ENCODE assay signal across 10 cellular contexts in the genomic region with DNA sequence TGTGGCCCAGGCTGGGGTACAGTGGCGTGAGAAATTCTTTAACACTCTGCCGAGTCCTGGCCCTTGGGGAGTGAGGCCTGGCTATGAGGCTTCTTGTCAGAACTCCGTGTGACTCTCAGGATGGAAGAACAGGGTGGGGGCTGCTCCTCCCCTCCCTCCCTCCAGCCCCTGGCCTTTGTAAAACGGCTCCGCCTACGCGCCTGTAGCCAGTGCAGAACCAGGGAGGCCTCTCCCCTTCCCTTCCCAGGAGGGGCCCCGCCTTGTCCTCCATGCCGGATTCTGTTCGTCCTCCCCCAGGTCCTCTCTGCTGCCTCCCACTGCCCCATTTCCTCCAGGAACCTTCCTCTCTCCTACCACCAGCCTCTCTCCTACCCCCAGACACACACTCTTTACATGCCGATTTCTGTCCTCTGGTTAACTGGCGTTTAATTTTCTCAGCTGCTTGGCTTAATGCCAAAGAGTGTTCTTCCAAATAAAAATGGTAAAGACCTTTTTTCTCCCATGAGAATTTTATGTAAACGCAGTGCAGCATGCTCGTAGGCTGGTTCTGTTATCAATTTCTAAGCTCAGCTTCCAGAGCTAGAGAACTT. TPM values are rescaled to one million over a fixed set of nuclear protein-coding genes. Genes with fewer than 3 reads are reported as not detected.
DNase-seq lines count a peak whose midpoint lies in the region; ATAC-seq lines count a peak whose summit lies in the region.
"Had no signal": no experiment of that assay in that cellular context is flagged by ENCODE, and none has a peak within 500 bp of the region (broad histone marks: within the 10 kb centered on the region; RNA-seq: fewer than 3 reads in every experiment).

No MANE protein-coding gene starts in this region.

- ATAC-seq in left ventricle myocardium superior = peak; percentile 95

- no peak overlapping the region for H3K4me3 ChIP-seq in skeletal muscle cell (ENCODE audit: low read depth, low read length)
- H3K4me3 ChIP-seq: lung, MG63 had no signal

- intact Hi-C loops in left ventricle myocardium superior (cut with micrococcal nuclease) = no loop called here

- DNase-seq in Kasumi-1 (lab: John Stamatoyannopoulos, UW) (peak; percentile 79 to 85), SHP77 treated with DMSO at 0.1 percent for 48 hours (lab: John Stamatoyannopoulos, UW) (peak; percentile 21), left ventricle myocardium superior (peak; percentile 79), skeletal muscle cell (ENCODE audit: low read depth) (peak; percentile 21), foreskin melanocyte (no peak), cerebellar cortex (ENCODE audit: low spot score) (no peak), OCI-M1 (lab: John Stamatoyannopoulos, UW) (no peak)
- no peak for DNase-seq in activated naive CD4-positive, alpha-beta T cell treated with anti-CD3 and anti-CD28 coated beads, Interleukin-2, amount 50 U/mL, for 16 hours
- DNase-seq: MG63 had no signal

RNA-seq across cellular contexts. Expression of a gene that starts 21.0 kb away (rescaled TPM):
- total RNA-seq in left ventricle myocardium superior = 4.1 TPM

Comparison
In these comparisons a context has a peak if more than half of its experiments do, and no peak if none do; other contexts are left out.
1. DNase-seq: peak in Kasumi-1 (2 of 2), SHP77 treated with DMSO at 0.1 percent for 48 hours (single experiment), left ventricle myocardium superior (single experiment) and skeletal muscle cell (single experiment); none in foreskin melanocyte (single experiment), cerebellar cortex (single experiment), OCI-M1 (single experiment) and activated naive CD4-positive, alpha-beta T cell treated with anti-CD3 and anti-CD28 coated beads, Interleukin-2, amount 50 U/mL, for 16 hours (single experiment).